Comparison of ENCODE assay signal across 13 cellular contexts in genomic region chr4:16717266-16717970, GRCh38.
"Had no signal": no experiment of that assay in that cellular context is flagged by ENCODE, and none has a peak within 500 bp of the region (broad histone marks: within the 10 kb centered on the region; RNA-seq: fewer than 3 reads in every experiment).

No MANE protein-coding gene starts in this region.

- H3K4me3 Mint-ChIP-seq: activated CD4-positive, alpha-beta memory T cell treated with anti-CD3 and anti-CD28 coated beads for 36 hours; naive thymus-derived CD4-positive, alpha-beta T cell had no signal

- H3K27me3 Mint-ChIP-seq: activated CD4-positive, alpha-beta memory T cell treated with anti-CD3 and anti-CD28 coated beads for 36 hours had no signal

- H3K4me1 ChIP-seq: breast epithelium, right atrium auricular region had no signal

- H3K27ac ChIP-seq: breast epithelium, right atrium auricular region, thyroid gland, uterus, VCaP had no signal

- H3K36me3 ChIP-seq: breast epithelium, right atrium auricular region, thyroid gland, uterus had no signal

- DNase-seq: activated CD4-positive, alpha-beta memory T cell treated with anti-CD3 and anti-CD28 coated beads for 36 hours; activated CD8-positive, alpha-beta memory T cell treated with anti-CD3 and anti-CD28 coated beads, Interleukin-2, amount 50 U/mL, for 48 hours; activated naive CD4-positive, alpha-beta T cell treated with anti-CD3 and anti-CD28 coated beads, Interleukin-2, amount 50 U/mL, for 16 hours; effector CD4-positive, alpha-beta T cell; left colon; naive thymus-derived CD4-positive, alpha-beta T cell; small intestine; thyroid gland; uterus had no signal

- H3K9me3 ChIP-seq: right atrium auricular region, thyroid gland, uterus had no signal

- H3K36me3 Mint-ChIP-seq: activated CD4-positive, alpha-beta memory T cell treated with anti-CD3 and anti-CD28 coated beads for 36 hours; naive thymus-derived CD4-positive, alpha-beta T cell had no signal

- H3K27me3 ChIP-seq: breast epithelium, right atrium auricular region, thyroid gland, uterus had no signal

- H3K9me3 Mint-ChIP-seq: activated CD4-positive, alpha-beta memory T cell treated with anti-CD3 and anti-CD28 coated beads for 36 hours had no signal

- H3K27ac Mint-ChIP-seq: activated CD4-positive, alpha-beta memory T cell treated with anti-CD3 and anti-CD28 coated beads for 36 hours; naive thymus-derived CD4-positive, alpha-beta T cell had no signal

- H3K4me3 ChIP-seq: breast epithelium, lung, right atrium auricular region, thyroid gland, uterus had no signal

- ATAC-seq: left colon; naive thymus-derived CD4-positive, alpha-beta T cell had no signal
